In genomic region chr19:23823952-23824389, GRCh38 we compare ENCODE assay signal across 1 cellular context.
A peak's percentile ranks its signal among the peaks of the same experiment; 100 is the strongest.
TF ChIP-seq lines count a peak whose summit lies in the region.

No MANE protein-coding gene starts in this region.

TF ChIP-seq in WTC11, 78 proteins besides CTCF, POLR2A, EP300 and RAD21 (continued from another document):
- TF ChIP-seq, protein P1, sequence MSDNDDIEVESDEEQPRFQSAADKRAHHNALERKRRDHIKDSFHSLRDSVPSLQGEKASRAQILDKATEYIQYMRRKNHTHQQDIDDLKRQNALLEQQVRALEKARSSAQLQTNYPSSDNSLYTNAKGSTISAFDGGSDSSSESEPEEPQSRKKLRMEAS (CRISPR knock-in tag; IDR thresholded peaks at IDR 0.05) = no peak
- TF ChIP-seq NFATC4 (CRISPR knock-in tag; IDR thresholded peaks at IDR 0.05) = no peak
- TF ChIP-seq ZNF317 (CRISPR knock-in tag; IDR thresholded peaks at IDR 0.05; ENCODE audit: borderline replicate concordance, low read depth) = no peak
- TF ChIP-seq RELA (CRISPR knock-in tag; IDR thresholded peaks at IDR 0.05; ENCODE audit: borderline replicate concordance) = no peak
- TF ChIP-seq, protein P2, sequence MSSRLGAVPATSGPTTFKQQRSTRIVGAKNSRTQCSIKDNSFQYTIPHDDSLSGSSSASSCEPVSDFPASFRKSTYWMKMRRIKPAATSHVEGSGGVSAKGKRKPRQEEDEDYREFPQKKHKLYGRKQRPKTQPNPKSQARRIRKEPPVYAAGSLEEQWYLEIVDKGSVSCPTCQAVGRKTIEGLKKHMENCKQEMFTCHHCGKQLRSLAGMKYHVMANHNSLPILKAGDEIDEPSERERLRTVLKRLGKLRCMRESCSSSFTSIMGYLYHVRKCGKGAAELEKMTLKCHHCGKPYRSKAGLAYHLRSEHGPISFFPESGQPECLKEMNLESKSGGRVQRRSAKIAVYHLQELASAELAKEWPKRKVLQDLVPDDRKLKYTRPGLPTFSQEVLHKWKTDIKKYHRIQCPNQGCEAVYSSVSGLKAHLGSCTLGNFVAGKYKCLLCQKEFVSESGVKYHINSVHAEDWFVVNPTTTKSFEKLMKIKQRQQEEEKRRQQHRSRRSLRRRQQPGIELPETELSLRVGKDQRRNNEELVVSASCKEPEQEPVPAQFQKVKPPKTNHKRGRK (CRISPR knock-in tag; IDR thresholded peaks at IDR 0.05; ENCODE audit: borderline replicate concordance) = 0 out of 2 replicates have a peak, but pooled peaks have one; percentile 36
- TF ChIP-seq JAZF1 (CRISPR knock-in tag; IDR thresholded peaks at IDR 0.05) = no peak
